In the genomic region with DNA sequence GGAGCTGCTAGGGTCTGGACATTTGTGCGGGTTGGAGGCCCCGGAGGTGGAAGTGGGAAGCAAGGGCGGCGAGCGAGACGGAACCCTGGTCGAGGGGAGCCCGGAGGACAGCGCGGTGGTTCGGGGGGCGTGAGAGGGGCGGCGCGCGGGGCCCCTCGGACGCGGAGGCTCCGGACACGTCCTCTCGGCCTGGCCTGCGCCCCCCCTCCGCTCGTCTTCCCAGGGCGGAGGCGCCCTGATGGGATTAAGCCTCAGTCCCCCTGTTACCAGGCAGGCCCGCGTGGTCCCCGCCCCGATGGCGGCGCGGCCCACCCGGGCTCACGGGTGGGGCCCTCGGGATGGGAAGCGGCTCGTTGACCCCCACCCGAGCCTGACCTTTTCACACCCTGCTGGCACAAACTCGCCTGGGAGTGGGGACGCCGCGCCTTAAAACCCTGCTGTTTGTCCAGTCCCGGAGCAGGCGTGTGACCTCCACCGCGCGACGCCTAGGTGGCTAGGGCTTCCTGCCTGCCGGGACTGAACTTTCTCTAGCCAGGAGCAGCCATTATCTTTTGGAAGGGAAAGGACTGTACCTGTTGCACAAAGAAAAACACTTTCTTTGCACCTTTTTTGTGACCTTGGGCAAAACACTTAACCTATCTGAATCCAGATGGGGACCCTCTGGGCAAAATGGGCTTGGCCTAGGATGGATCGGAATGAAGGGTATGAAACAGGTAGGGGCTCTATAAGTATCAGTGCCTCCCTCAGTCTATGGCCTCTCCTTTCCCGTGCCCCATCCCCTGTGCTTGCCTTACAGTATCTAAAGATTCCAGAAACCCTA, we compare ENCODE assay signal across 10 cellular contexts. TPM values are rescaled to one million over a fixed set of nuclear protein-coding genes. Genes with fewer than 3 reads are reported as not detected.
DNase-seq lines count a peak whose midpoint lies in the region; ATAC-seq and TF ChIP-seq lines count a peak whose summit lies in the region.
"Had no signal": no experiment of that assay in that cellular context is flagged by ENCODE, and none has a peak within 500 bp of the region (broad histone marks: within the 10 kb centered on the region; RNA-seq: fewer than 3 reads in every experiment).

No MANE protein-coding gene starts in this region.

- H3K36me3 Mint-ChIP-seq in activated CD8-positive, alpha-beta T cell treated with anti-CD3 and anti-CD28 coated beads, Interleukin-2, amount 10 ng/mL, durations not matched to agents 7 days and 5 days (ENCODE audit: low read depth): no peaks in the 10 kb centered on the region

- H3K27me3 Mint-ChIP-seq in activated CD8-positive, alpha-beta T cell treated with anti-CD3 and anti-CD28 coated beads, Interleukin-2, amount 10 ng/mL, durations not matched to agents 7 days and 5 days (ENCODE audit: low read depth): peaks cover 51% of the 10 kb centered on the region

- POLR2A ChIA-PET in activated CD8-positive, alpha-beta T cell treated with anti-CD3 and anti-CD28 coated beads, Interleukin-2, amount 10 ng/mL, durations not matched to agents 7 days and 5 days (lab: Charles Lee): no interaction called here

- no peak for TF ChIP-seq EP300 in sigmoid colon (IDR thresholded peaks at IDR 0.05)

- H3K4me1 Mint-ChIP-seq in activated CD8-positive, alpha-beta T cell treated with anti-CD3 and anti-CD28 coated beads, Interleukin-2, amount 10 ng/mL, durations not matched to agents 7 days and 5 days (ENCODE audit: low read depth): peaks cover 21% of the 10 kb centered on the region

- H3K27ac ChIP-seq in sigmoid colon: peak overlapping the region; percentile 68 to 77 (median 71)
- H3K27ac ChIP-seq: neutrophil had no signal

- peak in 1 of 2 experiments; percentile 41 for DNase-seq in HAP-1 (ENCODE audit: low spot score in 2 of 2)
- no peak for DNase-seq in activated CD8-positive, alpha-beta T cell treated with anti-CD3 and anti-CD28 coated beads, Interleukin-2, amount 10 ng/mL, durations not matched to agents 7 days and 5 days
- peak; percentile 66 for DNase-seq in left ventricle myocardium superior
- DNase-seq in sigmoid colon: peak; percentile 69
- no peak for DNase-seq in activated effector memory CD4-positive, alpha-beta T cell treated with anti-CD3 and anti-CD28 coated beads, Interleukin-2, amount 50 U/mL, for 16 hours
- DNase-seq in central memory CD4-positive, alpha-beta T cell: no peak

- peaks cover 14% of the 10 kb centered on the region for H3K4me1 ChIP-seq in HAP-1
- H3K4me1 ChIP-seq in sigmoid colon: peaks cover 0 to 17% (median 9%) of the 10 kb centered on the region in 4 donors

- no peaks in the 10 kb centered on the region for H3K27me3 ChIP-seq in HAP-1 (ENCODE audit: low read depth)
- H3K27me3 ChIP-seq in sigmoid colon: peaks cover 0 to 10% (median 0%) of the 10 kb centered on the region in 3 donors

- no peak for TF ChIP-seq POLR2A in sigmoid colon (IDR thresholded peaks at IDR 0.05)

- no peaks in the 10 kb centered on the region for H3K9me3 Mint-ChIP-seq in activated CD8-positive, alpha-beta T cell treated with anti-CD3 and anti-CD28 coated beads, Interleukin-2, amount 10 ng/mL, durations not matched to agents 7 days and 5 days (ENCODE audit: insufficient read depth)

- ATAC-seq in activated CD8-positive, alpha-beta T cell treated with anti-CD3 and anti-CD28 coated beads, Interleukin-2, amount 10 ng/mL, durations not matched to agents 7 days and 5 days: no peak
- ATAC-seq in left ventricle myocardium superior (peak; percentile 31), HG02840 (IDR thresholded peaks at IDR 0.05; ENCODE audit: low FRiP score, unreplicated experiment) (no peak), HG02798 (IDR thresholded peaks at IDR 0.05; ENCODE audit: poor library complexity, unreplicated experiment) (no peak)

- CTCF ChIA-PET in activated CD8-positive, alpha-beta T cell treated with anti-CD3 and anti-CD28 coated beads, Interleukin-2, amount 10 ng/mL, durations not matched to agents 7 days and 5 days (lab: Charles Lee): interaction anchor here (0.9 to 14.4 kb wide), 3 partner anchors 96 to 103 kb away, joined by 3 to 111 read pairs (median 15); no protein-coding TSS in a partner anchor

- intact Hi-C loops in left ventricle myocardium superior (cut with micrococcal nuclease): no loop called here
- intact Hi-C loops in sigmoid colon (cut with DNase I): loop anchor here (2.0 kb wide), 1 partner anchor 59 kb away; no protein-coding TSS in a partner anchor

- H3K4me3 Mint-ChIP-seq in activated CD8-positive, alpha-beta T cell treated with anti-CD3 and anti-CD28 coated beads, Interleukin-2, amount 10 ng/mL, durations not matched to agents 7 days and 5 days: peak overlapping the region; percentile 33

- H3K9me3 ChIP-seq in HAP-1 (no peaks in the 10 kb centered on the region), sigmoid colon (no peaks in the 10 kb centered on the region)
- H3K9me3 ChIP-seq: neutrophil had no signal

- WGBS in sigmoid colon, 2 donors: 3 to 10% methylated on average over 53 of the region's 53 CpGs

- in situ Hi-C loops in HAP-1 (cut with MboI; ENCODE audit: low sequenced_read_pairs): loop anchor here (5.0 kb wide), 1 partner anchor 74 kb away; no protein-coding TSS in a partner anchor

- no peaks in the 10 kb centered on the region for H3K36me3 ChIP-seq in HAP-1 (replicated peaks)
- H3K36me3 ChIP-seq in sigmoid colon: no peaks in the 10 kb centered on the region
- H3K36me3 ChIP-seq: neutrophil had no signal

- no peak overlapping the region for H3K27ac Mint-ChIP-seq in activated CD8-positive, alpha-beta T cell treated with anti-CD3 and anti-CD28 coated beads, Interleukin-2, amount 10 ng/mL, durations not matched to agents 7 days and 5 days

- no peak for TF ChIP-seq CTCF in sigmoid colon (IDR thresholded peaks at IDR 0.05)

- peak overlapping the region; percentile 48 for H3K4me3 ChIP-seq in HAP-1
- H3K4me3 ChIP-seq in sigmoid colon: peak overlapping the region; percentile 59 to 79 (median 76)

RNA-seq across cellular contexts. Expression of a gene that starts 1.0 kb away (rescaled TPM):
- total RNA-seq in activated CD8-positive, alpha-beta T cell treated with anti-CD3 and anti-CD28 coated beads, Interleukin-2, amount 10 ng/mL, durations not matched to agents 7 days and 5 days: 1 to 10 TPM; 5.1 to 5.5 TPM
- total RNA-seq in left ventricle myocardium superior: 11.6 TPM
- 10 to 100 TPM in 1 of 4 donors, 1 to 10 TPM in 3; 6.3 to 18.8 (median 7.6) TPM for total RNA-seq in sigmoid colon
- 10 to 100 TPM; 10.2 to 34.2 (median 16.4) TPM for polyA plus RNA-seq in sigmoid colon

RNA-seq across cellular contexts. Expression of a gene that starts 7.0 kb away (rescaled TPM):
- total RNA-seq in activated CD8-positive, alpha-beta T cell treated with anti-CD3 and anti-CD28 coated beads, Interleukin-2, amount 10 ng/mL, durations not matched to agents 7 days and 5 days: not detected
- total RNA-seq in left ventricle myocardium superior (not detected), sigmoid colon (not detected)
- polyA plus RNA-seq in sigmoid colon: not detected
- total RNA-seq: K562 had no signal
- polyA plus RNA-seq: K562 had no signal

Comparison
In these comparisons a context has a peak if more than half of its experiments do, and no peak if none do; other contexts are left out.
1. DNase-seq: peak in left ventricle myocardium superior (single experiment) and sigmoid colon (single experiment); none in activated CD8-positive, alpha-beta T cell treated with anti-CD3 and anti-CD28 coated beads, Interleukin-2, amount 10 ng/mL, durations not matched to agents 7 days and 5 days (single experiment), activated effector memory CD4-positive, alpha-beta T cell treated with anti-CD3 and anti-CD28 coated beads, Interleukin-2, amount 50 U/mL, for 16 hours (single experiment) and central memory CD4-positive, alpha-beta T cell (single experiment).